Comparison of ENCODE assay signal across 2 cellular contexts in the genomic region with DNA sequence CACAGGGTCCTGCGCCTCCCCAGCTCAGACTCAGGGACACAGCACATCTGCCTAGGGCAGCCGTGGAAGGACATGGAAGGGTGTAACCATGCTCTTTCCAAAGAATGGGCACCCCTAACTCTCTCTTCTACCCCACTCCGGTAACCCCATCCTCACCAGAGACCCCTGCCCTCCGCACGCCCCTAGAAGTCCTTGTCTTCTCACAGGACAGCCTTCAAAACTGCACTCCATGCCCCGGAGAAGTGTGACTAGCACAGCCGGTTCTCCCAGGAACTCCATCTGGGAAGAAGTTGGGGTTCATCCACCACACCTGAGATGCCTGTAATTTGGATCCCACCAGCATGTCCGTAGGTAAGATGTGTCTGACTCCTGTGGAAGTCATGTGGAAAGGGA.
TF ChIP-seq lines count a peak whose summit lies in the region.

No MANE protein-coding gene starts in this region.

TF ChIP-seq in GM23338, 12 proteins besides CTCF, POLR2A, EP300 and RAD21 (continues in another document):
- TF ChIP-seq JUNB (IDR thresholded peaks at IDR 0.05; ENCODE audit: unreplicated experiment) (no peak), EZH2phosphoT487 (IDR thresholded peaks at IDR 0.05; ENCODE audit: unreplicated experiment) (no peak), ZNF331 (CRISPR knock-in tag; IDR thresholded peaks at IDR 0.05; ENCODE audit: low read depth) (no peak), CREB1 (CRISPR knock-in tag; IDR thresholded peaks at IDR 0.05; ENCODE audit: low read depth) (no peak), STAT1 (IDR thresholded peaks at IDR 0.05; ENCODE audit: unreplicated experiment) (no peak), POLR2AphosphoS5 (IDR thresholded peaks at IDR 0.05; ENCODE audit: low read depth) (no peak), ZNF114 (CRISPR knock-in tag; IDR thresholded peaks at IDR 0.05) (no peak), EZH2 (IDR thresholded peaks at IDR 0.05; ENCODE audit: low read depth, unreplicated experiment) (no peak)
- TF ChIP-seq, protein P1, sequence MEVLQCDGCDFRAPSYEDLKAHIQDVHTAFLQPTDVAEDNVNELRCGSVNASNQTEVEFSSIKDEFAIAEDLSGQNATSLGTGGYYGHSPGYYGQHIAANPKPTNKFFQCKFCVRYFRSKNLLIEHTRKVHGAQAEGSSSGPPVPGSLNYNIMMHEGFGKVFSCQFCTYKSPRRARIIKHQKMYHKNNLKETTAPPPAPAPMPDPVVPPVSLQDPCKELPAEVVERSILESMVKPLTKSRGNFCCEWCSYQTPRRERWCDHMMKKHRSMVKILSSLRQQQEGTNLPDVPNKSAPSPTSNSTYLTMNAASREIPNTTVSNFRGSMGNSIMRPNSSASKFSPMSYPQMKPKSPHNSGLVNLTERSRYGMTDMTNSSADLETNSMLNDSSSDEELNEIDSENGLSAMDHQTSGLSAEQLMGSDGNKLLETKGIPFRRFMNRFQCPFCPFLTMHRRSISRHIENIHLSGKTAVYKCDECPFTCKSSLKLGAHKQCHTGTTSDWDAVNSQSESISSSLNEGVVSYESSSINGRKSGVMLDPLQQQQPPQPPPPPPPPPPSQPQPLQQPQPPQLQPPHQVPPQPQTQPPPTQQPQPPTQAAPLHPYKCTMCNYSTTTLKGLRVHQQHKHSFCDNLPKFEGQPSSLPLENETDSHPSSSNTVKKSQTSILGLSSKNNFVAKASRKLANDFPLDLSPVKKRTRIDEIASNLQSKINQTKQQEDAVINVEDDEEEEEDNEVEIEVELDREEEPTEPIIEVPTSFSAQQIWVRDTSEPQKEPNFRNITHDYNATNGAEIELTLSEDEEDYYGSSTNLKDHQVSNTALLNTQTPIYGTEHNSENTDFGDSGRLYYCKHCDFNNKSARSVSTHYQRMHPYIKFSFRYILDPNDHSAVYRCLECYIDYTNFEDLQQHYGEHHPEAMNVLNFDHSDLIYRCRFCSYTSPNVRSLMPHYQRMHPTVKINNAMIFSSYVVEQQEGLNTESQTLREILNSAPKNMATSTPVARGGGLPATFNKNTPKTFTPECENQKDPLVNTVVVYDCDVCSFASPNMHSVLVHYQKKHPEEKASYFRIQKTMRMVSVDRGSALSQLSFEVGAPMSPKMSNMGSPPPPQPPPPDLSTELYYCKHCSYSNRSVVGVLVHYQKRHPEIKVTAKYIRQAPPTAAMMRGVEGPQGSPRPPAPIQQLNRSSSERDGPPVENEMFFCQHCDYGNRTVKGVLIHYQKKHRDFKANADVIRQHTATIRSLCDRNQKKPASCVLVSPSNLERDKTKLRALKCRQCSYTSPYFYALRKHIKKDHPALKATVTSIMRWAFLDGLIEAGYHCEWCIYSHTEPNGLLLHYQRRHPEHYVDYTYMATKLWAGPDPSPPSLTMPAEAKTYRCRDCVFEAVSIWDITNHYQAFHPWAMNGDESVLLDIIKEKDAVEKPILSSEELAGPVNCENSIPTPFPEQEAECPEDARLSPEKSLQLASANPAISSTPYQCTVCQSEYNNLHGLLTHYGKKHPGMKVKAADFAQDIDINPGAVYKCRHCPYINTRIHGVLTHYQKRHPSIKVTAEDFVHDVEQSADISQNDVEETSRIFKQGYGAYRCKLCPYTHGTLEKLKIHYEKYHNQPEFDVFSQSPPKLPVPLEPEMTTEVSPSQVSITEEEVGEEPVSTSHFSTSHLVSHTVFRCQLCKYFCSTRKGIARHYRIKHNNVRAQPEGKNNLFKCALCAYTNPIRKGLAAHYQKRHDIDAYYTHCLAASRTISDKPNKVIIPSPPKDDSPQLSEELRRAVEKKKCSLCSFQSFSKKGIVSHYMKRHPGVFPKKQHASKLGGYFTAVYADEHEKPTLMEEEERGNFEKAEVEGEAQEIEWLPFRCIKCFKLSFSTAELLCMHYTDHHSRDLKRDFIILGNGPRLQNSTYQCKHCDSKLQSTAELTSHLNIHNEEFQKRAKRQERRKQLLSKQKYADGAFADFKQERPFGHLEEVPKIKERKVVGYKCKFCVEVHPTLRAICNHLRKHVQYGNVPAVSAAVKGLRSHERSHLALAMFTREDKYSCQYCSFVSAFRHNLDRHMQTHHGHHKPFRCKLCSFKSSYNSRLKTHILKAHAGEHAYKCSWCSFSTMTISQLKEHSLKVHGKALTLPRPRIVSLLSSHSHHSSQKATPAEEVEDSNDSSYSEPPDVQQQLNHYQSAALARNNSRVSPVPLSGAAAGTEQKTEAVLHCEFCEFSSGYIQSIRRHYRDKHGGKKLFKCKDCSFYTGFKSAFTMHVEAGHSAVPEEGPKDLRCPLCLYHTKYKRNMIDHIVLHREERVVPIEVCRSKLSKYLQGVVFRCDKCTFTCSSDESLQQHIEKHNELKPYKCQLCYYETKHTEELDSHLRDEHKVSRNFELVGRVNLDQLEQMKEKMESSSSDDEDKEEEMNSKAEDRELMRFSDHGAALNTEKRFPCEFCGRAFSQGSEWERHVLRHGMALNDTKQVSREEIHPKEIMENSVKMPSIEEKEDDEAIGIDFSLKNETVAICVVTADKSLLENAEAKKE (CRISPR knock-in tag; IDR thresholded peaks at IDR 0.05), result no peak
- TF ChIP-seq, protein P2, sequence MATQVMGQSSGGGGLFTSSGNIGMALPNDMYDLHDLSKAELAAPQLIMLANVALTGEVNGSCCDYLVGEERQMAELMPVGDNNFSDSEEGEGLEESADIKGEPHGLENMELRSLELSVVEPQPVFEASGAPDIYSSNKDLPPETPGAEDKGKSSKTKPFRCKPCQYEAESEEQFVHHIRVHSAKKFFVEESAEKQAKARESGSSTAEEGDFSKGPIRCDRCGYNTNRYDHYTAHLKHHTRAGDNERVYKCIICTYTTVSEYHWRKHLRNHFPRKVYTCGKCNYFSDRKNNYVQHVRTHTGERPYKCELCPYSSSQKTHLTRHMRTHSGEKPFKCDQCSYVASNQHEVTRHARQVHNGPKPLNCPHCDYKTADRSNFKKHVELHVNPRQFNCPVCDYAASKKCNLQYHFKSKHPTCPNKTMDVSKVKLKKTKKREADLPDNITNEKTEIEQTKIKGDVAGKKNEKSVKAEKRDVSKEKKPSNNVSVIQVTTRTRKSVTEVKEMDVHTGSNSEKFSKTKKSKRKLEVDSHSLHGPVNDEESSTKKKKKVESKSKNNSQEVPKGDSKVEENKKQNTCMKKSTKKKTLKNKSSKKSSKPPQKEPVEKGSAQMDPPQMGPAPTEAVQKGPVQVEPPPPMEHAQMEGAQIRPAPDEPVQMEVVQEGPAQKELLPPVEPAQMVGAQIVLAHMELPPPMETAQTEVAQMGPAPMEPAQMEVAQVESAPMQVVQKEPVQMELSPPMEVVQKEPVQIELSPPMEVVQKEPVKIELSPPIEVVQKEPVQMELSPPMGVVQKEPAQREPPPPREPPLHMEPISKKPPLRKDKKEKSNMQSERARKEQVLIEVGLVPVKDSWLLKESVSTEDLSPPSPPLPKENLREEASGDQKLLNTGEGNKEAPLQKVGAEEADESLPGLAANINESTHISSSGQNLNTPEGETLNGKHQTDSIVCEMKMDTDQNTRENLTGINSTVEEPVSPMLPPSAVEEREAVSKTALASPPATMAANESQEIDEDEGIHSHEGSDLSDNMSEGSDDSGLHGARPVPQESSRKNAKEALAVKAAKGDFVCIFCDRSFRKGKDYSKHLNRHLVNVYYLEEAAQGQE (IDR thresholded peaks at IDR 0.05; ENCODE audit: unreplicated experiment), result no peak

TF ChIP-seq in endothelial cell of umbilical vein, 7 proteins besides CTCF, POLR2A, EP300 and RAD21:
- TF ChIP-seq POLR2AphosphoS5 (IDR thresholded peaks at IDR 0.05; ENCODE audit: insufficient read depth, low read depth, low read length) (no peak), MYC (IDR thresholded peaks at IDR 0.05; ENCODE audit: low read depth, low read length) (no peak), GATA2 (IDR thresholded peaks at IDR 0.05; ENCODE audit: insufficient read depth, insufficient read length, low read depth, low read length) (no peak)
- TF ChIP-seq, protein P3, sequence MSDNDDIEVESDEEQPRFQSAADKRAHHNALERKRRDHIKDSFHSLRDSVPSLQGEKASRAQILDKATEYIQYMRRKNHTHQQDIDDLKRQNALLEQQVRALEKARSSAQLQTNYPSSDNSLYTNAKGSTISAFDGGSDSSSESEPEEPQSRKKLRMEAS (IDR thresholded peaks at IDR 0.05; ENCODE audit: insufficient read depth, insufficient read length), result no peak
